ENCODE assay signal across 8 cellular contexts in genomic region chr6:30743099-30744053, GRCh38. TPM values are rescaled to one million over a fixed set of nuclear protein-coding genes. Genes with fewer than 3 reads are reported as not detected.
DNase-seq lines count a peak whose midpoint lies in the region; ATAC-seq and TF ChIP-seq lines count a peak whose summit lies in the region.

No MANE protein-coding gene starts in this region.

- TF ChIP-seq CTCF in AG09309 (IDR thresholded peaks at IDR 0.05; ENCODE audit: control insufficient read depth, insufficient read depth, low read depth, low read length, missing control alignments) (peak; percentile 4), OCI-LY3 (IDR thresholded peaks at IDR 0.05; ENCODE audit: low read depth, low read length) (no peak), astrocyte of the spinal cord (IDR thresholded peaks at IDR 0.05; ENCODE audit: low read depth, low read length) (no peak)

- H3K4me2 ChIP-seq in OCI-LY3 (ENCODE audit: low read length), result peak overlapping the region; percentile 86

- DNase-seq in AG09309 (ENCODE audit: low read depth) (no peak), astrocyte of the spinal cord (ENCODE audit: low read depth, low spot score) (no peak), immature natural killer cell (peak; percentile 22 to 32 (median 29)), occipital lobe (lab: John Stamatoyannopoulos, UW) (no peak)
- peak; percentile 23 for DNase-seq in stimulated activated CD8-positive, alpha-beta memory T cell treated with anti-CD3 and anti-CD28 coated beads, Interleukin-4, amount 100 ng/mL, for 24 hours (ENCODE audit: low read depth)

- no peaks in the 10 kb centered on the region for H4K20me1 ChIP-seq in OCI-LY3 (ENCODE audit: insufficient read depth, low read length)

- in situ Hi-C loops in astrocyte of the spinal cord (cut with HindIII; ENCODE audit: low sequenced_read_pairs), result no loop called here

- peak overlapping the region; percentile 11; the same call in 1 of the 2 replicates for H3K27ac ChIP-seq in OCI-LY3 (ENCODE audit: low read length)

- ATAC-seq in GM21515 (IDR thresholded peaks at IDR 0.05; ENCODE audit: unreplicated experiment) (peak; percentile 15), GM21360 (IDR thresholded peaks at IDR 0.05; ENCODE audit: unreplicated experiment) (no peak)

- H3K27ac Mint-ChIP-seq in immature natural killer cell, result peak overlapping the region; percentile 89 to 97 (median 94)

- H3K9ac ChIP-seq in OCI-LY3 (ENCODE audit: low read length), result peak overlapping the region; percentile 61

- peaks cover 15% of the 10 kb centered on the region for H3K36me3 ChIP-seq in OCI-LY3 (replicated peaks; ENCODE audit: low read depth, low read length)

- H2AFZ ChIP-seq in OCI-LY3 (ENCODE audit: low read depth, low read length), result 0 out of 2 replicates have a peak overlapping the region, but pooled peaks have one; percentile 32

- H3K9me3 Mint-ChIP-seq in immature natural killer cell, result peaks cover 0 to under 1% (median 0%) of the 10 kb centered on the region in 6 donors

- peaks cover 9% of the 10 kb centered on the region for H3K79me2 ChIP-seq in OCI-LY3 (ENCODE audit: low read length)

- H3K4me3 ChIP-seq in AG09309 (ENCODE audit: control insufficient read depth, low read depth, low read length), result peak overlapping the region; percentile 74
- peak overlapping the region; percentile 97 for H3K4me3 ChIP-seq in OCI-LY3 (ENCODE audit: low read length)
- H3K4me3 ChIP-seq in astrocyte of the spinal cord (ENCODE audit: low read depth, low read length), result peak overlapping the region; percentile 68

- H3K27me3 Mint-ChIP-seq in immature natural killer cell (ENCODE audit: low read depth in 3 of 3), result peaks cover 3 to 24% (median 4%) of the 10 kb centered on the region in 3 donors

- H3K36me3 Mint-ChIP-seq in immature natural killer cell, result peaks cover 17 to 34% (median 20%) of the 10 kb centered on the region in 3 donors

- H3K4me1 ChIP-seq in OCI-LY3 (ENCODE audit: low read length), result peaks cover 12% of the 10 kb centered on the region

- H3K9me3 ChIP-seq in OCI-LY3 (ENCODE audit: insufficient read depth, low read length), result no peaks in the 10 kb centered on the region

- peaks cover 52 to 61% of the 10 kb centered on the region in 2 donors for H3K4me1 Mint-ChIP-seq in immature natural killer cell

- H3K4me3 Mint-ChIP-seq in immature natural killer cell, result peak overlapping the region; percentile 88 to 97 (median 89)

- H3K27me3 ChIP-seq in OCI-LY3 (ENCODE audit: low read depth, low read length), result no peaks in the 10 kb centered on the region

RNA-seq across cellular contexts. Expression of gene FLOT1, which starts 0.9 kb away (rescaled TPM):
- polyA plus RNA-seq in immature natural killer cell, result 100 to 1,000 TPM; 148 to 214 (median 174) TPM
- total RNA-seq in occipital lobe, result 43.4 TPM

RNA-seq across cellular contexts. Expression of gene IER3, which starts 1.0 kb away (rescaled TPM):
- polyA plus RNA-seq in immature natural killer cell, result 1 to 10 TPM; 1.0 to 2.7 (median 1.6) TPM
- total RNA-seq in occipital lobe, result 3.0 TPM

RNA-seq across cellular contexts. Expression of gene TUBB, which starts 23.2 kb away (rescaled TPM):
- polyA plus RNA-seq in immature natural killer cell, result 100 to 1,000 TPM in 1 of 3 donors, 10 to 100 TPM in 2; 80.8 to 215 (median 84.0) TPM
- 1,190 TPM for total RNA-seq in occipital lobe

RNA-seq across cellular contexts. Expression of gene MDC1, which starts 26.3 kb away (rescaled TPM):
- 10 to 100 TPM in 1 of 3 donors, 1 to 10 TPM in 1, not detected in 1; 3.0 to 16.5 TPM for polyA plus RNA-seq in immature natural killer cell
- 12.5 TPM for total RNA-seq in occipital lobe

RNA-seq across cellular contexts. Expression of gene NRM, which starts 52.6 kb away (rescaled TPM):
- 10 to 100 TPM in 1 of 3 donors, 1 to 10 TPM in 2; 6.7 to 20.1 (median 8.4) TPM for polyA plus RNA-seq in immature natural killer cell
- 1.2 TPM for total RNA-seq in occipital lobe

Comparison
In these comparisons a context has a peak if more than half of its experiments do, and no peak if none do; other contexts are left out.
1. DNase-seq: peak in immature natural killer cell (3 of 3) and stimulated activated CD8-positive, alpha-beta memory T cell treated with anti-CD3 and anti-CD28 coated beads, Interleukin-4, amount 100 ng/mL, for 24 hours (single experiment); none in AG09309 (single experiment), astrocyte of the spinal cord (single experiment) and occipital lobe (single experiment).
2. Peak in every context shown above with its lines, with median percentiles within 50 percentile points of each other: H3K4me3 ChIP-seq.